ENCODE assay signal across 17 cellular contexts in genomic region chr4:5980436-5981155, GRCh38. TPM values are rescaled to one million over a fixed set of nuclear protein-coding genes. Genes with fewer than 3 reads are reported as not detected.
A peak's percentile ranks its signal among the peaks of the same experiment; 100 is the strongest.
DNase-seq lines count a peak whose midpoint lies in the region; ATAC-seq and TF ChIP-seq lines count a peak whose summit lies in the region.
"Had no signal": no experiment of that assay in that cellular context is flagged by ENCODE, and none has a peak within 500 bp of the region (broad histone marks: within the 10 kb centered on the region; RNA-seq: fewer than 3 reads in every experiment).

No MANE protein-coding gene starts in this region.

- H3K4me1 ChIP-seq in BE2C, result 0 out of 2 replicates have a peak, but pooled peaks cover 3% of the 10 kb centered on the region
- H3K4me1 ChIP-seq: left lung had no signal

- peak overlapping the region; percentile 52 for H3K4me3 ChIP-seq in BE2C (ENCODE audit: low read depth, low read length)
- H3K4me3 ChIP-seq: left lung, skin epidermis, tibial nerve had no signal

- H3K4me3 Mint-ChIP-seq in CD4-positive, alpha-beta T cell, result no peak overlapping the region
- H3K4me3 Mint-ChIP-seq: activated T-helper 1 cell treated with anti-CD3 and anti-CD28 coated beads, Interleukin-12 subunit alpha, Interleukin-12 subunit beta, Interleukin-2, Interleukin-4 antibody, amounts not matched to agents 30 ng/mL and 10 ng/mL and 1 ng/mL, durations not matched to agents 14 hours and 24 hours and 36 hours; stimulated activated memory B cell treated with anti-CD40 and anti-IgM and Interleukin-4, amounts not matched to agents 10 μg/mL and 1 μg/mL and 100 μg/mL, for 72 hours; T-cell had no signal

- no peaks in the 10 kb centered on the region for H3K4me1 Mint-ChIP-seq in CD4-positive, alpha-beta T cell (ENCODE audit: low read depth)
- H3K4me1 Mint-ChIP-seq: stimulated activated memory B cell treated with anti-CD40 and anti-IgM and Interleukin-4, amounts not matched to agents 10 μg/mL and 1 μg/mL and 100 μg/mL, for 72 hours; T-cell had no signal

- ATAC-seq in CD4-positive, alpha-beta T cell (ENCODE audit: poor library complexity), result no peak
- ATAC-seq: stimulated activated memory B cell treated with anti-CD40 and anti-IgM and Interleukin-4, amounts not matched to agents 10 μg/mL and 1 μg/mL and 100 μg/mL, for 72 hours; T-cell had no signal

- DNase-seq in BE2C, result peak; percentile 39
- peak; percentile 16 for DNase-seq in COLO829 (ENCODE audit: low spot score)
- peak; percentile 54 for DNase-seq in NCI-H2227 treated with DMSO at 0.1 percent for 48 hours (lab: John Stamatoyannopoulos, UW)
- peak; percentile 40 for DNase-seq in foreskin melanocyte
- DNase-seq in kidney tubule cell (ENCODE audit: low spot score), result no peak
- DNase-seq in CD4-positive, alpha-beta T cell, result no peak
- no peak for DNase-seq in DMS153 treated with DMSO at 0.1 percent for 48 hours (lab: John Stamatoyannopoulos, UW; ENCODE audit: unreplicated experiment)
- DNase-seq: effector memory CD4-positive, alpha-beta T cell; IMR-90; left lung; T-cell had no signal

- H3K9me3 ChIP-seq in BE2C, result no peaks in the 10 kb centered on the region
- peaks cover 10% of the 10 kb centered on the region for H3K9me3 ChIP-seq in CD4-positive, alpha-beta T cell (ENCODE audit: control insufficient read depth, low read length)

- no peak overlapping the region for H3K27ac ChIP-seq in CD4-positive, alpha-beta T cell (ENCODE audit: low read depth, low read length)
- H3K27ac ChIP-seq: left lung, skin epidermis, tibial nerve had no signal

- peaks cover 31% of the 10 kb centered on the region for H3K27me3 Mint-ChIP-seq in CD4-positive, alpha-beta T cell

- CTCF ChIA-PET in CD4-positive, alpha-beta T cell (lab: Charles Lee), result no interaction called here

- H3K9me3 Mint-ChIP-seq in CD4-positive, alpha-beta T cell, result peaks cover 8% of the 10 kb centered on the region

- POLR2A ChIA-PET in CD4-positive, alpha-beta T cell (lab: Charles Lee), result no interaction called here

- no peaks in the 10 kb centered on the region for H3K36me3 Mint-ChIP-seq in CD4-positive, alpha-beta T cell (ENCODE audit: low read depth)
- H3K36me3 Mint-ChIP-seq: stimulated activated memory B cell treated with anti-CD40 and anti-IgM and Interleukin-4, amounts not matched to agents 10 μg/mL and 1 μg/mL and 100 μg/mL, for 72 hours; T-cell had no signal

- peak; percentile 53 for TF ChIP-seq CTCF in BE2C (IDR thresholded peaks at IDR 0.05; ENCODE audit: low read depth, low read length)
- no peak for TF ChIP-seq CTCF in CD4-positive, alpha-beta T cell (IDR thresholded peaks at IDR 0.05)

- intact Hi-C loops in CD4-positive, alpha-beta T cell (cut with DNase I, micrococcal nuclease), result no loop called here

- H3K27ac Mint-ChIP-seq in CD4-positive, alpha-beta T cell, result no peak overlapping the region
- H3K27ac Mint-ChIP-seq: activated T-helper 1 cell treated with anti-CD3 and anti-CD28 coated beads, Interleukin-12 subunit alpha, Interleukin-12 subunit beta, Interleukin-2, Interleukin-4 antibody, amounts not matched to agents 30 ng/mL and 10 ng/mL and 1 ng/mL, durations not matched to agents 14 hours and 24 hours and 36 hours; stimulated activated memory B cell treated with anti-CD40 and anti-IgM and Interleukin-4, amounts not matched to agents 10 μg/mL and 1 μg/mL and 100 μg/mL, for 72 hours; T-cell had no signal

- H3K36me3 ChIP-seq in BE2C, result no peaks in the 10 kb centered on the region
- H3K36me3 ChIP-seq: left lung, tibial nerve had no signal

- no peaks in the 10 kb centered on the region; the same call in 1 of the 2 replicates for H3K27me3 ChIP-seq in BE2C
- no peaks in the 10 kb centered on the region for H3K27me3 ChIP-seq in CD4-positive, alpha-beta T cell (ENCODE audit: control insufficient read depth, insufficient read depth, low read length)

RNA-seq across cellular contexts. Expression of gene C4orf50, which starts 37.6 kb away (rescaled TPM):
- polyA plus RNA-seq in BE2C (2012; ENCODE audit: insufficient read depth, insufficient read length, low read depth), result 0.71 TPM
- total RNA-seq in CD4-positive, alpha-beta T cell, result under 1 TPM; 0.16 to 0.20 TPM
- total RNA-seq: IMR-90, RPMI7951 had no signal
- polyA plus RNA-seq: BJ, IMR-90 had no signal

Comparison
In these comparisons a context has a peak if more than half of its experiments do, and no peak if none do; other contexts are left out.
1. DNase-seq: peak in BE2C (single experiment), COLO829 (single experiment), NCI-H2227 treated with DMSO at 0.1 percent for 48 hours (single experiment) and foreskin melanocyte (single experiment); none in kidney tubule cell (single experiment), CD4-positive, alpha-beta T cell (0 of 10) and DMS153 treated with DMSO at 0.1 percent for 48 hours (single experiment).